In genomic region chr1:205961405-205961804, GRCh38 we compare ENCODE assay signal across 14 cellular contexts. TPM values are rescaled to one million over a fixed set of nuclear protein-coding genes. Genes with fewer than 3 reads are reported as not detected.
DNase-seq lines count a peak whose midpoint lies in the region; TF ChIP-seq lines count a peak whose summit lies in the region.
"Had no signal": no experiment of that assay in that cellular context is flagged by ENCODE, and none has a peak within 500 bp of the region (broad histone marks: within the 10 kb centered on the region; RNA-seq: fewer than 3 reads in every experiment).

No MANE protein-coding gene starts in this region.

- H3K4me3 Mint-ChIP-seq in glutamatergic neuron (ENCODE audit: unreplicated experiment) = no peak overlapping the region
- H3K4me3 Mint-ChIP-seq: activated naive CD4-positive, alpha-beta T cell treated with anti-CD3 and anti-CD28 coated beads, Interleukin-2, amount 50 U/mL, for 24 hours; natural killer cell had no signal

- H3K9me3 Mint-ChIP-seq in glutamatergic neuron (ENCODE audit: unreplicated experiment) = peaks cover 5% of the 10 kb centered on the region
- H3K9me3 Mint-ChIP-seq: activated naive CD4-positive, alpha-beta T cell treated with anti-CD3 and anti-CD28 coated beads, Interleukin-2, amount 50 U/mL, for 24 hours; natural killer cell had no signal

- H2AFZ ChIP-seq in mesenchymal stem cell (ENCODE audit: low read depth, low read length) = no peak overlapping the region

- H2AK5ac ChIP-seq in mesenchymal stem cell (ENCODE audit: low read length, severe bottlenecking) = no peak overlapping the region

- H3K27ac Mint-ChIP-seq in glutamatergic neuron (ENCODE audit: unreplicated experiment) = no peak overlapping the region
- H3K27ac Mint-ChIP-seq: activated naive CD4-positive, alpha-beta T cell treated with anti-CD3 and anti-CD28 coated beads, Interleukin-2, amount 50 U/mL, for 24 hours; natural killer cell had no signal

- H3K79me1 ChIP-seq in mesenchymal stem cell (replicated peaks; ENCODE audit: low read length, poor library complexity, severe bottlenecking) = no peaks in the 10 kb centered on the region

- H4K91ac ChIP-seq in mesenchymal stem cell (ENCODE audit: low read length) = no peak overlapping the region

- no peaks in the 10 kb centered on the region for H3K36me3 Mint-ChIP-seq in glutamatergic neuron (ENCODE audit: unreplicated experiment)
- H3K36me3 Mint-ChIP-seq: activated naive CD4-positive, alpha-beta T cell treated with anti-CD3 and anti-CD28 coated beads, Interleukin-2, amount 50 U/mL, for 24 hours; natural killer cell had no signal

- H2BK120ac ChIP-seq in mesenchymal stem cell (ENCODE audit: low read depth, low read length) = no peak overlapping the region

- peaks cover 3% of the 10 kb centered on the region for H3K27me3 Mint-ChIP-seq in glutamatergic neuron (ENCODE audit: unreplicated experiment)
- H3K27me3 Mint-ChIP-seq: activated naive CD4-positive, alpha-beta T cell treated with anti-CD3 and anti-CD28 coated beads, Interleukin-2, amount 50 U/mL, for 24 hours had no signal

- no peak overlapping the region for H3K18ac ChIP-seq in mesenchymal stem cell (ENCODE audit: low read depth in 1 of 2, low read length in 2 of 2)

- in situ Hi-C loops in GM13977 (cut with MboI; ENCODE audit: low pct_unique_long_range_greater_than_20kb, low sequenced_read_pairs, unreplicated experiment) = no loop called here

- no peak overlapping the region for H3K23ac ChIP-seq in mesenchymal stem cell (ENCODE audit: low read length in 2 of 2)

- no peak overlapping the region for H3K4me3 ChIP-seq in mesenchymal stem cell (ENCODE audit: insufficient read depth in 1 of 2, low read depth in 1 of 2, low read length in 2 of 2)

- H3K4ac ChIP-seq in mesenchymal stem cell (ENCODE audit: low read depth in 1 of 2, low read length in 2 of 2) = no peak overlapping the region

- H2BK5ac ChIP-seq in mesenchymal stem cell (ENCODE audit: low read depth, low read length, poor library complexity, severe bottlenecking) = no peak overlapping the region

- H3K4me1 ChIP-seq in mesenchymal stem cell (ENCODE audit: control insufficient read depth, insufficient read depth, low read depth, low read length) = no peaks in the 10 kb centered on the region

- no peak overlapping the region for H2BK15ac ChIP-seq in mesenchymal stem cell (ENCODE audit: low read depth, poor library complexity, severe bottlenecking)

- TF ChIP-seq CTCF in GM13977 (IDR thresholded peaks at IDR 0.05; ENCODE audit: extremely low read depth, insufficient read depth, missing control alignments) (no peak), glutamatergic neuron (IDR thresholded peaks at IDR 0.05; ENCODE audit: partially characterized antibody, unreplicated experiment) (no peak)

- H3K36me3 ChIP-seq in mesenchymal stem cell (ENCODE audit: control insufficient read depth in 1 of 2, insufficient read depth in 2 of 2, low read depth in 1 of 2, low read length in 2 of 2) = no peaks in the 10 kb centered on the region

- H3K4me1 Mint-ChIP-seq in glutamatergic neuron (ENCODE audit: low read depth, unreplicated experiment) = peaks cover 12% of the 10 kb centered on the region
- H3K4me1 Mint-ChIP-seq: activated naive CD4-positive, alpha-beta T cell treated with anti-CD3 and anti-CD28 coated beads, Interleukin-2, amount 50 U/mL, for 24 hours; natural killer cell had no signal

- H3K4me2 ChIP-seq in mesenchymal stem cell (ENCODE audit: low read length, poor library complexity, severe bottlenecking) = no peak overlapping the region

- no peak overlapping the region for H3K27ac ChIP-seq in mesenchymal stem cell (ENCODE audit: low read length, poor library complexity, severe bottlenecking)

- no peak overlapping the region for H2BK12ac ChIP-seq in mesenchymal stem cell (ENCODE audit: low read length in 2 of 2)

- WGBS in mesenchymal stem cell = 33% methylated on average over 2 of the region's 2 CpGs

- peak; percentile 14 for DNase-seq in NCI-H2029 (lab: John Stamatoyannopoulos, UW)
- DNase-seq in NCI-H2029 treated with DMSO at 0.1 percent for 48 hours (lab: John Stamatoyannopoulos, UW) = no peak
- peak; percentile 64 for DNase-seq in GM13977 (ENCODE audit: low spot score)
- DNase-seq in UCSD-AML1 (lab: John Stamatoyannopoulos, UW; ENCODE audit: unreplicated experiment) = peak; percentile 49
- DNase-seq in mesenchymal stem cell = peak; percentile 14
- DNase-seq in glutamatergic neuron = no peak
- DNase-seq in COLO829 (ENCODE audit: low spot score) = no peak
- no peak for DNase-seq in GF-D8 (lab: John Stamatoyannopoulos, UW)
- DNase-seq: effector CD4-positive, alpha-beta T cell; natural killer cell; NCI-H82; stimulated activated CD4-positive, alpha-beta T cell treated with anti-CD3 and anti-CD28 coated beads, Interleukin-2, amount 100 ng/mL, for 48 hours had no signal

- no peaks in the 10 kb centered on the region for H3K9me3 ChIP-seq in mesenchymal stem cell (ENCODE audit: control insufficient read depth, low read length)

- H3K27me3 ChIP-seq in mesenchymal stem cell (ENCODE audit: control insufficient read depth in 1 of 2, insufficient read depth in 1 of 2, low read length in 2 of 2) = peaks cover 5 to 68% of the 10 kb centered on the region in 2 experiments

- H3K9ac ChIP-seq in mesenchymal stem cell (ENCODE audit: low read length) = no peak overlapping the region

- no peak overlapping the region for H3K14ac ChIP-seq in mesenchymal stem cell (ENCODE audit: low read length in 2 of 2)

- H4K8ac ChIP-seq in mesenchymal stem cell (ENCODE audit: low read length) = no peak overlapping the region

RNA-seq across cellular contexts. Expression of gene SLC26A9, which starts 18.1 kb away (rescaled TPM):
- not detected for polyA plus RNA-seq in mesenchymal stem cell (2013, experiment 1 of 2)
- not detected for polyA plus RNA-seq in mesenchymal stem cell (2013, experiment 2 of 2)
- not detected for total RNA-seq in glutamatergic neuron (ENCODE audit: unreplicated experiment)
- total RNA-seq: natural killer cell; T-helper 1 cell treated with Interleukin-12 subunit alpha and Interleukin-12 subunit beta and Interleukin-4 antibody, amounts not matched to agents 30 ng/mL and 1 ng/mL, for 36 hours had no signal

RNA-seq across cellular contexts. Expression of gene RAB7B, which starts 41.8 kb away (rescaled TPM):
- polyA plus RNA-seq in mesenchymal stem cell (2013, experiment 1 of 2) = 2.5 TPM
- 2.5 TPM for polyA plus RNA-seq in mesenchymal stem cell (2013, experiment 2 of 2)
- total RNA-seq in glutamatergic neuron (ENCODE audit: unreplicated experiment) = not detected
- total RNA-seq: T-helper 1 cell treated with Interleukin-12 subunit alpha and Interleukin-12 subunit beta and Interleukin-4 antibody, amounts not matched to agents 30 ng/mL and 1 ng/mL, for 36 hours had no signal

Comparison
In these comparisons a context has a peak if more than half of its experiments do, and no peak if none do; other contexts are left out.
1. DNase-seq: peak in NCI-H2029 (single experiment), GM13977 (single experiment), UCSD-AML1 (single experiment) and mesenchymal stem cell (single experiment); none in NCI-H2029 treated with DMSO at 0.1 percent for 48 hours (single experiment), glutamatergic neuron (single experiment), COLO829 (single experiment) and GF-D8 (single experiment).